Comparison of ENCODE assay signal across 11 cellular contexts in genomic region chrX:155745792-155746191, GRCh38.
DNase-seq lines count a peak whose midpoint lies in the region; ATAC-seq and TF ChIP-seq lines count a peak whose summit lies in the region.
"Had no signal": no experiment of that assay in that cellular context is flagged by ENCODE, and none has a peak within 500 bp of the region (broad histone marks: within the 10 kb centered on the region; RNA-seq: fewer than 3 reads in every experiment).

No MANE protein-coding gene starts in this region.

- no peaks in the 10 kb centered on the region for H3K9me3 ChIP-seq in SJCRH30 (replicated peaks)
- H3K9me3 ChIP-seq in CD4-positive, alpha-beta T cell (ENCODE audit: control insufficient read depth, low read length) = no peaks in the 10 kb centered on the region
- H3K9me3 ChIP-seq: SJSA1 had no signal

- H3K4me1 Mint-ChIP-seq in CD4-positive, alpha-beta T cell (ENCODE audit: low read depth) = no peaks in the 10 kb centered on the region
- H3K4me1 Mint-ChIP-seq: IgD-negative memory B cell had no signal

- no peaks in the 10 kb centered on the region for H3K4me1 ChIP-seq in SJCRH30
- H3K4me1 ChIP-seq: parathyroid adenoma, SJSA1 had no signal

- no peak overlapping the region for H3K4me3 Mint-ChIP-seq in CD4-positive, alpha-beta T cell
- H3K4me3 Mint-ChIP-seq: IgD-negative memory B cell had no signal

- POLR2A ChIA-PET in CD4-positive, alpha-beta T cell (lab: Charles Lee) = no interaction called here

- peaks cover 4% of the 10 kb centered on the region for H3K36me3 Mint-ChIP-seq in CD4-positive, alpha-beta T cell (ENCODE audit: low read depth)

- no peak overlapping the region for H3K4me3 ChIP-seq in SJCRH30
- H3K4me3 ChIP-seq: SJSA1 had no signal

- H3K36me3 ChIP-seq in SJCRH30 = no peaks in the 10 kb centered on the region
- H3K36me3 ChIP-seq: SJSA1 had no signal

- no peaks in the 10 kb centered on the region for H3K27me3 ChIP-seq in SJCRH30
- no peaks in the 10 kb centered on the region for H3K27me3 ChIP-seq in CD4-positive, alpha-beta T cell (ENCODE audit: control insufficient read depth, insufficient read depth, low read length)
- H3K27me3 ChIP-seq: SJSA1 had no signal

- ATAC-seq in left ventricle myocardium superior (peak; percentile 47), GM18511 (IDR thresholded peaks at IDR 0.05; ENCODE audit: unreplicated experiment) (no peak)
- no peak for ATAC-seq in CD4-positive, alpha-beta T cell (ENCODE audit: poor library complexity)

- no peak overlapping the region for H3K27ac Mint-ChIP-seq in CD4-positive, alpha-beta T cell
- H3K27ac Mint-ChIP-seq: IgD-negative memory B cell had no signal

- DNase-seq in COR-L47 (lab: John Stamatoyannopoulos, UW) (peak; percentile 82), NCI-H1092 (lab: John Stamatoyannopoulos, UW) (peak; percentile 71), SJCRH30 (peak; percentile 19 to 45), left ventricle myocardium superior (peak; percentile 23)
- no peak for DNase-seq in CD4-positive, alpha-beta T cell
- no peak for DNase-seq in stimulated activated CD4-positive, alpha-beta T cell treated with anti-CD3 and anti-CD28 coated beads, Interleukin-12 subunit alpha, Interleukin-12 subunit beta, amount 100 ng/mL, for 4 hours
- no peak for DNase-seq in stimulated activated CD8-positive, alpha-beta memory T cell treated with anti-CD3 and anti-CD28 coated beads, Interleukin-4, amount 100 ng/mL, for 48 hours

- no peak overlapping the region for H3K27ac ChIP-seq in SJCRH30
- no peak overlapping the region for H3K27ac ChIP-seq in CD4-positive, alpha-beta T cell (ENCODE audit: low read depth, low read length)
- H3K27ac ChIP-seq: parathyroid adenoma, SJSA1 had no signal

- CTCF ChIA-PET in CD4-positive, alpha-beta T cell (lab: Charles Lee) = no interaction called here

- H3K27me3 Mint-ChIP-seq in CD4-positive, alpha-beta T cell = peaks cover 9% of the 10 kb centered on the region
- H3K27me3 Mint-ChIP-seq: IgD-negative memory B cell had no signal

- H3K9me3 Mint-ChIP-seq in CD4-positive, alpha-beta T cell = peaks cover 17% of the 10 kb centered on the region

- TF ChIP-seq CTCF in CD4-positive, alpha-beta T cell (IDR thresholded peaks at IDR 0.05) = no peak

- intact Hi-C loops in left ventricle myocardium superior (cut with micrococcal nuclease) = no loop called here
- intact Hi-C loops in CD4-positive, alpha-beta T cell (cut with DNase I, micrococcal nuclease) = no loop called here

Comparison
In these comparisons a context has a peak if more than half of its experiments do, and no peak if none do; other contexts are left out.
1. DNase-seq: peak in COR-L47 (single experiment), NCI-H1092 (single experiment), SJCRH30 (2 of 2) and left ventricle myocardium superior (single experiment); none in CD4-positive, alpha-beta T cell (0 of 10), stimulated activated CD4-positive, alpha-beta T cell treated with anti-CD3 and anti-CD28 coated beads, Interleukin-12 subunit alpha, Interleukin-12 subunit beta, amount 100 ng/mL, for 4 hours (single experiment) and stimulated activated CD8-positive, alpha-beta memory T cell treated with anti-CD3 and anti-CD28 coated beads, Interleukin-4, amount 100 ng/mL, for 48 hours (single experiment).